Comparison of ENCODE assay signal across 28 cellular contexts in genomic region chr1:3375256-3375655, GRCh38.
"Had no signal": no experiment of that assay in that cellular context is flagged by ENCODE, and none has a peak within 500 bp of the region (broad histone marks: within the 10 kb centered on the region; RNA-seq: fewer than 3 reads in every experiment).

No MANE protein-coding gene starts in this region.

- H3K27ac Mint-ChIP-seq: activated CD4-positive, alpha-beta memory T cell treated with anti-CD3 and anti-CD28 coated beads for 36 hours; activated CD4-positive, alpha-beta T cell treated with anti-CD3 and anti-CD28 coated beads, Interleukin-2, amount 10 ng/mL, durations not matched to agents 24 days and 14 days; activated naive CD4-positive, alpha-beta T cell treated with anti-CD3 and anti-CD28 coated beads, Interleukin-2, amount 50 U/mL, for 24 hours; activated naive CD8-positive, alpha-beta T cell treated with anti-CD3 and anti-CD28 coated beads, Interleukin-2, amount 50 U/mL, for 24 hours; activated T-helper 2 cell treated with anti-CD3 and anti-CD28 coated beads, Interferon-gamma antibody, Interleukin-2, Interleukin-4, amounts not matched to agents 10 μg/mL and 5 μg/mL and 100 μg/mL, durations not matched to agents 14 hours and 24 hours and 36 hours; naive B cell; nephron progenitor cell; T-helper 17 cell had no signal

- H3K4me1 Mint-ChIP-seq: naive B cell had no signal

- ATAC-seq: activated naive CD8-positive, alpha-beta T cell treated with anti-CD3 and anti-CD28 coated beads, Interleukin-2, amount 50 U/mL, for 24 hours; effector memory CD8-positive, alpha-beta T cell; gastroesophageal sphincter; left cardiac atrium; left ventricle myocardium superior; right cardiac atrium; T-helper 17 cell had no signal

- H3K4me3 ChIP-seq: gastroesophageal sphincter, spleen had no signal

- H3K36me3 ChIP-seq: brain microvascular endothelial cell, gastroesophageal sphincter, spleen had no signal

- H3K27me3 ChIP-seq: brain microvascular endothelial cell had no signal

- H3K27me3 Mint-ChIP-seq: activated CD4-positive, alpha-beta memory T cell treated with anti-CD3 and anti-CD28 coated beads for 36 hours; activated CD4-positive, alpha-beta T cell treated with anti-CD3 and anti-CD28 coated beads, Interleukin-2, amount 10 ng/mL, durations not matched to agents 24 days and 14 days had no signal

- H3K27ac ChIP-seq: brain microvascular endothelial cell, gastroesophageal sphincter, spleen had no signal

- DNase-seq: activated CD4-positive, alpha-beta memory T cell treated with anti-CD3 and anti-CD28 coated beads for 36 hours; activated CD4-positive, alpha-beta T cell treated with anti-CD3 and anti-CD28 coated beads, Interleukin-2, amount 10 ng/mL, durations not matched to agents 24 days and 14 days; activated CD4-positive, CD25-positive, alpha-beta regulatory T cell treated with anti-CD3 and anti-CD28 coated beads, Interleukin-2, amount 50 U/mL, for 72 hours; activated CD8-positive, alpha-beta memory T cell treated with anti-CD3 and anti-CD28 coated beads, Interleukin-2, amount 50 U/mL, for 48 hours; activated naive CD8-positive, alpha-beta T cell treated with anti-CD3 and anti-CD28 coated beads, Interleukin-2, amount 50 U/mL, for 24 hours; activated T-cell treated with anti-CD3 and anti-CD28 coated beads, Interleukin-2, amount 50 U/mL, for 48 hours; amygdala; brain microvascular endothelial cell; cortex of kidney; effector memory CD8-positive, alpha-beta T cell; erythroblast; head of caudate nucleus; hippocampal formation; left cardiac atrium; left ventricle myocardium superior; naive B cell; nephron progenitor cell; occipital lobe; spleen; stimulated activated CD4-positive, alpha-beta T cell treated with anti-CD3 and anti-CD28 coated beads, Interleukin-2, amount 100 ng/mL, for 48 hours; stimulated activated naive CD4-positive, alpha-beta T cell treated with Interleukin-2 at 50 U/mL for 16 hours; T-helper 17 cell; T1000; trophoblast cell had no signal

- H3K36me3 Mint-ChIP-seq: activated CD4-positive, alpha-beta memory T cell treated with anti-CD3 and anti-CD28 coated beads for 36 hours; activated naive CD4-positive, alpha-beta T cell treated with anti-CD3 and anti-CD28 coated beads, Interleukin-2, amount 50 U/mL, for 24 hours; naive B cell had no signal

- H3K9me3 ChIP-seq: gastroesophageal sphincter, spleen had no signal

- H3K9me3 Mint-ChIP-seq: activated CD4-positive, alpha-beta memory T cell treated with anti-CD3 and anti-CD28 coated beads for 36 hours; activated naive CD4-positive, alpha-beta T cell treated with anti-CD3 and anti-CD28 coated beads, Interleukin-2, amount 50 U/mL, for 24 hours; activated T-helper 2 cell treated with anti-CD3 and anti-CD28 coated beads, Interferon-gamma antibody, Interleukin-2, Interleukin-4, amounts not matched to agents 10 μg/mL and 5 μg/mL and 100 μg/mL, durations not matched to agents 14 hours and 24 hours and 36 hours; nephron progenitor cell had no signal

- H3K4me3 Mint-ChIP-seq: activated CD4-positive, alpha-beta memory T cell treated with anti-CD3 and anti-CD28 coated beads for 36 hours; activated CD4-positive, alpha-beta T cell treated with anti-CD3 and anti-CD28 coated beads, Interleukin-2, amount 10 ng/mL, durations not matched to agents 24 days and 14 days; activated naive CD4-positive, alpha-beta T cell treated with anti-CD3 and anti-CD28 coated beads, Interleukin-2, amount 50 U/mL, for 24 hours; activated naive CD8-positive, alpha-beta T cell treated with anti-CD3 and anti-CD28 coated beads, Interleukin-2, amount 50 U/mL, for 24 hours; effector memory CD8-positive, alpha-beta T cell; nephron progenitor cell; T-helper 17 cell had no signal
